Comparison of ENCODE assay signal across 8 cellular contexts in the genomic region with DNA sequence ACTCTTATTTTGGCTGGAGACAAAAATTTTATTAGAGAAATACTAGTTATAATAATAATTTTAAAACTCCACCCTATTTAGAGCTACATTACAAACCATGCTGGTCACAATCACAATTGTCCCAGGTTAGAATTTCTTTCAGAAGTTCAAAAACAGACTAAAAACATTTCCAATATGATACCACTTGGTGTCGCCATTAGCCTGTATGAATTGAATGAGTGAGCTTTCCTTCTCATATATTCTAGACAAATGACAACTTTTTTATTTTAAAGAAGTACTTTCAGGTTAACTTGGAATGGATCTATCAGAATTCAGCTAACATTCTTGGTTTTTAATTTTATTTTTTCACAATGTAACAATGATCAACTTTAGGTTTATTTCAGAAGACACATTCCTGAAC. TPM values are rescaled to one million over a fixed set of nuclear protein-coding genes. Genes with fewer than 3 reads are reported as not detected.
DNase-seq lines count a peak whose midpoint lies in the region; ATAC-seq and TF ChIP-seq lines count a peak whose summit lies in the region.

No MANE protein-coding gene starts in this region.

- no peaks in the 10 kb centered on the region for H3K27me3 ChIP-seq in CD4-positive, alpha-beta memory T cell (ENCODE audit: insufficient read depth, low read length)
- no peaks in the 10 kb centered on the region for H3K27me3 ChIP-seq in thyroid gland

- TF ChIP-seq POLR2A in thyroid gland (IDR thresholded peaks at IDR 0.05), result no peak

- no peaks in the 10 kb centered on the region for H3K4me1 ChIP-seq in CD4-positive, alpha-beta memory T cell (ENCODE audit: insufficient read depth, low read length)
- H3K4me1 ChIP-seq in thyroid gland, result no peaks in the 10 kb centered on the region

- H3K4me3 ChIP-seq in AG04449 (ENCODE audit: low read depth, low read length) (no peak overlapping the region), astrocyte of the cerebellum (ENCODE audit: low read depth, low read length) (no peak overlapping the region), thyroid gland (replicated peaks in 1 of 3) (no peak overlapping the region)
- H3K4me3 ChIP-seq in CD4-positive, alpha-beta memory T cell (ENCODE audit: low read length in 2 of 2), result no peak overlapping the region

- TF ChIP-seq CTCF in AG04449 (IDR thresholded peaks at IDR 0.05; ENCODE audit: insufficient read depth, low read length, missing control alignments), result peak; percentile 30
- peak; percentile 33 for TF ChIP-seq CTCF in astrocyte of the cerebellum (IDR thresholded peaks at IDR 0.05; ENCODE audit: low read depth, low read length, missing control alignments)
- peak; percentile 55 for TF ChIP-seq CTCF in mesothelial cell of epicardium (IDR thresholded peaks at IDR 0.05; ENCODE audit: unreplicated experiment)
- TF ChIP-seq CTCF in thyroid gland (IDR thresholded peaks at IDR 0.05), result peak in 3 of 6 experiments; percentile 45 to 50 (median 45)

- no peaks in the 10 kb centered on the region for H3K9me3 Mint-ChIP-seq in mesothelial cell of epicardium
- H3K9me3 Mint-ChIP-seq in CD4-positive, alpha-beta memory T cell, result no peaks in the 10 kb centered on the region

- no peaks in the 10 kb centered on the region for H3K36me3 Mint-ChIP-seq in mesothelial cell of epicardium
- H3K36me3 Mint-ChIP-seq in CD4-positive, alpha-beta memory T cell, result no peaks in the 10 kb centered on the region

- intact Hi-C loops in CD4-positive, alpha-beta memory T cell (cut with micrococcal nuclease), result no loop called here
- intact Hi-C loops in thyroid gland (cut with DNase I), result no loop called here

- H3K4me3 Mint-ChIP-seq in mesothelial cell of epicardium, result no peak overlapping the region
- no peak overlapping the region for H3K4me3 Mint-ChIP-seq in CD4-positive, alpha-beta memory T cell

- no peaks in the 10 kb centered on the region for H3K9me3 ChIP-seq in CD4-positive, alpha-beta memory T cell (ENCODE audit: control insufficient read depth in 1 of 2, low read length in 2 of 2)
- H3K9me3 ChIP-seq in thyroid gland, result no peaks in the 10 kb centered on the region

- ATAC-seq in GM18858 (IDR thresholded peaks at IDR 0.05; ENCODE audit: unreplicated experiment), result peak; percentile 57
- no peak for ATAC-seq in HG02571 (IDR thresholded peaks at IDR 0.05; ENCODE audit: unreplicated experiment)

- no peak overlapping the region for H3K27ac ChIP-seq in CD4-positive, alpha-beta memory T cell (ENCODE audit: low read depth, low read length)
- no peak overlapping the region for H3K27ac ChIP-seq in thyroid gland

- WGBS in thyroid gland, 2 donors, result 7 to 9% methylated on average over 1 of the region's 1 CpG

- H3K27me3 Mint-ChIP-seq in mesothelial cell of epicardium (ENCODE audit: low read depth), result peaks cover 6% of the 10 kb centered on the region
- peaks cover 2% of the 10 kb centered on the region in 2 donors for H3K27me3 Mint-ChIP-seq in CD4-positive, alpha-beta memory T cell

- DNase-seq in AG04449 (ENCODE audit: low read depth, low spot score) (no peak), NAMALWA (ENCODE audit: low spot score) (peak; percentile 59), astrocyte of the cerebellum (ENCODE audit: low read depth) (no peak), mesothelial cell of epicardium (ENCODE audit: low spot score in 2 of 2, unreplicated experiment in 2 of 2) (no peak), thyroid gland (no peak)
- DNase-seq in CD4-positive, alpha-beta memory T cell, result no peak

- in situ Hi-C loops in astrocyte of the cerebellum (cut with HindIII; ENCODE audit: low sequenced_read_pairs), result no loop called here

- H3K36me3 ChIP-seq in CD4-positive, alpha-beta memory T cell (ENCODE audit: insufficient read depth, low read length), result no peaks in the 10 kb centered on the region
- no peaks in the 10 kb centered on the region for H3K36me3 ChIP-seq in thyroid gland

- POLR2A ChIA-PET in AG04449 (lab: Yijun Ruan, JAX), result no interaction called here
- POLR2A ChIA-PET in CD4-positive, alpha-beta memory T cell (lab: Charles Lee; ENCODE audit: partially characterized antibody), result no interaction called here

- CTCF ChIA-PET in AG04449 (lab: Yijun Ruan, JAX), result interaction anchor here (1.0 to 1.6 kb wide), 7 partner anchors 8 to 31 kb away, joined by 3 to 4 read pairs (median 4); no protein-coding TSS in a partner anchor
- CTCF ChIA-PET in CD4-positive, alpha-beta memory T cell (lab: Charles Lee; ENCODE audit: partially characterized antibody), result interaction anchor here (0.6 to 0.9 kb wide), 2 partner anchors 9 to 54 kb away, joined by 3 read pairs; no protein-coding TSS in a partner anchor

- no peaks in the 10 kb centered on the region for H3K4me1 Mint-ChIP-seq in mesothelial cell of epicardium
- H3K4me1 Mint-ChIP-seq in CD4-positive, alpha-beta memory T cell, result no peaks in the 10 kb centered on the region

- no peak overlapping the region for H3K27ac Mint-ChIP-seq in mesothelial cell of epicardium
- H3K27ac Mint-ChIP-seq in CD4-positive, alpha-beta memory T cell, result no peak overlapping the region

RNA-seq across cellular contexts. Expression of a gene that starts 48.0 kb away (rescaled TPM):
- total RNA-seq in mesothelial cell of epicardium, result 5.3 to 6.4 TPM (median 5.6 TPM) in 3 replicates
- total RNA-seq in CD4-positive, alpha-beta memory T cell, result 10 to 100 TPM; 13.8 to 16.3 TPM
- 10 to 100 TPM; 14.2 to 16.3 TPM for polyA plus RNA-seq in CD4-positive, alpha-beta memory T cell
- 1 to 10 TPM; 2.8 to 8.8 (median 5.3) TPM for total RNA-seq in thyroid gland
